ENCODE assay signal across 8 cellular contexts in genomic region chr6:75284285-75285155, GRCh38. TPM values are rescaled to one million over a fixed set of nuclear protein-coding genes. Genes with fewer than 3 reads are reported as not detected.
DNase-seq lines count a peak whose midpoint lies in the region; ATAC-seq and TF ChIP-seq lines count a peak whose summit lies in the region.

Gene TMEM30A, minus strand, starts transcription at chr6:75284792. Its CDS starts 154 bp downstream, at chr6:75284638.

- no peaks in the 10 kb centered on the region for H3K36me3 ChIP-seq in testis (ENCODE audit: low read depth, missing control alignments)

- DNase-seq in NCI-H1105 (lab: John Stamatoyannopoulos, UW): peak; percentile 99
- peak; percentile 97 for DNase-seq in SKM-1 (lab: John Stamatoyannopoulos, UW; ENCODE audit: unreplicated experiment)
- DNase-seq in activated naive CD8-positive, alpha-beta T cell treated with anti-CD3 and anti-CD28 coated beads for 36 hours: peak; percentile 96
- DNase-seq in glomerular visceral epithelial cell (ENCODE audit: extremely low spot score): peak; percentile 100
- DNase-seq in omental fat pad (ENCODE audit: low spot score): peak; percentile 84
- peak; percentile 97 for DNase-seq in testis

- H3K4me1 Mint-ChIP-seq in activated naive CD8-positive, alpha-beta T cell treated with anti-CD3 and anti-CD28 coated beads for 36 hours: peaks cover 42% of the 10 kb centered on the region

- TF ChIP-seq CTCF in omental fat pad (IDR thresholded peaks at IDR 0.05): no peak
- no peak for TF ChIP-seq CTCF in testis (IDR thresholded peaks at IDR 0.05)

- H3K4me3 ChIP-seq in testis: peak within 1 kb of the TSS; percentile 77 to 96

- no peaks in the 10 kb centered on the region for H3K9me3 Mint-ChIP-seq in activated naive CD8-positive, alpha-beta T cell treated with anti-CD3 and anti-CD28 coated beads for 36 hours

- H3K36me3 Mint-ChIP-seq in activated naive CD8-positive, alpha-beta T cell treated with anti-CD3 and anti-CD28 coated beads for 36 hours: peaks cover 14% of the 10 kb centered on the region

- WGBS in testis, 2 donors: 0% methylated on average over 61 to 62 of the region's 74 CpGs

- peaks cover 8% of the 10 kb centered on the region for H3K4me1 ChIP-seq in testis

- peak; percentile 94 for ATAC-seq in HG02642 (IDR thresholded peaks at IDR 0.05; ENCODE audit: poor library complexity, unreplicated experiment)
- peak; percentile 100 for ATAC-seq in omental fat pad (ENCODE audit: low FRiP score)

- peak within 1 kb of the TSS; percentile 89 to 92 for H3K27ac ChIP-seq in testis

- no peaks in the 10 kb centered on the region for H3K27me3 ChIP-seq in testis

- H3K4me3 Mint-ChIP-seq in activated naive CD8-positive, alpha-beta T cell treated with anti-CD3 and anti-CD28 coated beads for 36 hours: no peak within 1 kb of the TSS

- no peaks in the 10 kb centered on the region for H3K27me3 Mint-ChIP-seq in activated naive CD8-positive, alpha-beta T cell treated with anti-CD3 and anti-CD28 coated beads for 36 hours

- TF ChIP-seq POLR2A in GM10847 (IDR thresholded peaks at IDR 0.05; ENCODE audit: extremely low read depth, insufficient read length) (peak; percentile 93), testis (IDR thresholded peaks at IDR 0.05) (peak; percentile 32)

- H3K27ac Mint-ChIP-seq in activated naive CD8-positive, alpha-beta T cell treated with anti-CD3 and anti-CD28 coated beads for 36 hours: no peak within 1 kb of the TSS

- H3K9me3 ChIP-seq in testis: no peaks in the 10 kb centered on the region

- intact Hi-C loops in testis (cut with DNase I; ENCODE audit: low total_unique reads): no loop called here

RNA-seq across cellular contexts. Expression of gene TMEM30A, which starts in this region (rescaled TPM):
- total RNA-seq in activated naive CD8-positive, alpha-beta T cell treated with anti-CD3 and anti-CD28 coated beads for 36 hours: 10 to 100 TPM; 38.8 to 40.4 TPM
- total RNA-seq in omental fat pad (10 to 100 TPM; 45.2 to 84.3 (median 58.4) TPM), testis (10 to 100 TPM; 53.8 to 57.4 TPM)
- 52.7 TPM for polyA plus RNA-seq in testis (ENCODE audit: insufficient read depth, low read depth, low replicate concordance)

Comparison
In these comparisons a context has a peak if more than half of its experiments do, and no peak if none do; other contexts are left out.
1. Peak in every context shown above with its lines: DNase-seq, ATAC-seq, H3K4me3 ChIP-seq and H3K27ac ChIP-seq.